1 cellular context compared by ENCODE assay signal in genomic region chr12:64461634-64462414, GRCh38.
TF ChIP-seq lines count a peak whose summit lies in the region.

No MANE protein-coding gene starts in this region.

TF ChIP-seq in IMR-90, 13 proteins besides CTCF, POLR2A, EP300 and RAD21 (continued from another document):
- TF ChIP-seq CEBPB (IDR thresholded peaks at IDR 0.05; ENCODE audit: low read depth, low read length) (peak; percentile 53; the same call in 1 of the 2 replicates), MAFK (IDR thresholded peaks at IDR 0.05; ENCODE audit: low read depth, low read length) (no peak), BHLHE40 (IDR thresholded peaks at IDR 0.05; ENCODE audit: low read depth, low read length) (peak; percentile 45; the same call in 1 of the 2 replicates), FOS (IDR thresholded peaks at IDR 0.05; ENCODE audit: low read depth, low read length) (peak; percentile 89)
TF ChIP-seq in IMR-90: peak in this region for 3.
